10 cellular contexts compared by ENCODE assay signal in the genomic region with DNA sequence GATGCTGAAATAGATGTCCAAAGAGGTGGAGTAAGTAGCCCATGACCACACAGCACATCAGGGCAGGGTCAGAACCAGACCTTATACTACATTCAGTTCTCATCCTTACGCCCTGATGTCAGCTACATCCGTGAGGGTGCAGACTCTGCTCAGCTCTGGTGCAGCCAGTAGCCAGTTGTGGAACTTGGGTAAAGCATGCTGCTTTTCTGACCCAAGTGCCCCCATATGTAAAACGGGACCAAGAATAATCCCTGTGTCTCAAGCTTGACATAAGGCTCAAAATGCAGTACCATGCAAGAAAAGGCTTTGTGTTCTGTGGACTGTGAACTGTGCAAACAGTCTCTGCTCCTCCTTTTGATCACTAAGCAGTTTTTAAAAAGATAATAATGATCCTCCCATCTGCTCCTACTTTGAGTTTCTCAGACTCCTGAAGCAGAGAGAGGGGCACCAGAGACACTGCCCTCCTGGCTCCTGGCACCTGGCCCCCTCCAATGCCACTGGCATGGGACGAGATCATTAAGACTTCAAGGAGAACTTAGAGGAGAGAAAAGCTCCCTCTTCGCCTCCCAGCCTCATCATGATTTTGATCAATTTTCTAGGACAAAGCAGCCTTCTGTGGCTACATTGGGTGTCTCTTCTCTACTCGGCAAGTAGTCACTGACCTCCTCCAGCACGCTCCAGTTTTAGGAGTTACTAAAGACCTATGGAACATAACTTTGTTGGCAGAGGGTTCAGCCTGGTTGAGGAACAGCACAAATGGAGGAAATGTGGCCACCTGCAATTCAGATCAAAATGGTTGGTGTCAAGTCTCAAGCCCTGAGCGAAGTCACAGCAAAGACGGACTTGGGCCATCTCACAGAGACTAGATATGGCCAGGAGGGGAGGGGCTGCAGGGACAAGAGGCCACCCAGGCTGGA. TPM values are rescaled to one million over a fixed set of nuclear protein-coding genes. Genes with fewer than 3 reads are reported as not detected.
A peak's percentile ranks its signal among the peaks of the same experiment; 100 is the strongest.
DNase-seq lines count a peak whose midpoint lies in the region; ATAC-seq and TF ChIP-seq lines count a peak whose summit lies in the region.
"Had no signal": no experiment of that assay in that cellular context is flagged by ENCODE, and none has a peak within 500 bp of the region (broad histone marks: within the 10 kb centered on the region; RNA-seq: fewer than 3 reads in every experiment).

No MANE protein-coding gene starts in this region.

- WGBS in right cardiac atrium: 76% methylated on average over 9 of the region's 9 CpGs

- intact Hi-C loops in right cardiac atrium (cut with DNase I) (no loop called here), left ventricle myocardium superior (cut with micrococcal nuclease) (no loop called here), upper lobe of right lung (cut with DNase I) (no loop called here)

- H3K27ac ChIP-seq in right cardiac atrium (ENCODE audit: low read length): peak overlapping the region; percentile 30
- peak overlapping the region; percentile 72 for H3K27ac ChIP-seq in layer of hippocampus (ENCODE audit: low read depth, low read length)
- H3K27ac ChIP-seq in upper lobe of right lung: peak overlapping the region; percentile 77

- H3K9me3 ChIP-seq in right cardiac atrium (ENCODE audit: control insufficient read depth, low read length): no peaks in the 10 kb centered on the region
- H3K9me3 ChIP-seq in T-helper 17 cell (ENCODE audit: control insufficient read depth, low read length, poor library complexity, severe bottlenecking): no peaks in the 10 kb centered on the region
- H3K9me3 ChIP-seq in upper lobe of right lung: no peaks in the 10 kb centered on the region
- H3K9me3 ChIP-seq: pancreas had no signal

- peak overlapping the region; percentile 13 for H3K4me3 Mint-ChIP-seq in T-helper 17 cell

- H3K27me3 ChIP-seq in right cardiac atrium (ENCODE audit: control insufficient read depth, insufficient read depth): no peaks in the 10 kb centered on the region
- H3K27me3 ChIP-seq in layer of hippocampus (ENCODE audit: control insufficient read depth, insufficient read depth, low read length): peaks cover 2% of the 10 kb centered on the region
- no peaks in the 10 kb centered on the region for H3K27me3 ChIP-seq in upper lobe of right lung
- H3K27me3 ChIP-seq: pancreas had no signal

- H3K4me1 Mint-ChIP-seq in T-helper 17 cell: peaks cover 68% of the 10 kb centered on the region

- no peaks in the 10 kb centered on the region for H3K4me1 ChIP-seq in right cardiac atrium (ENCODE audit: control insufficient read depth, insufficient read depth, low read length)
- peaks cover 36% of the 10 kb centered on the region for H3K4me1 ChIP-seq in upper lobe of right lung
- H3K4me1 ChIP-seq: pancreas had no signal

- H3K36me3 Mint-ChIP-seq in T-helper 17 cell (ENCODE audit: low read depth): peaks cover 2% of the 10 kb centered on the region

- TF ChIP-seq CTCF in upper lobe of right lung (IDR thresholded peaks at IDR 0.05): no peak

- no peak for ATAC-seq in right cardiac atrium
- ATAC-seq in left ventricle myocardium superior: no peak
- no peak for ATAC-seq in T-helper 17 cell
- no peak for ATAC-seq in upper lobe of right lung
- ATAC-seq in HG02970 (IDR thresholded peaks at IDR 0.05; ENCODE audit: low FRiP score, unreplicated experiment): no peak
- no peak for ATAC-seq in HG02588 (IDR thresholded peaks at IDR 0.05; ENCODE audit: unreplicated experiment)
- ATAC-seq in GM21619 (IDR thresholded peaks at IDR 0.05; ENCODE audit: unreplicated experiment): no peak

- DNase-seq in right cardiac atrium: no peak
- no peak for DNase-seq in left ventricle myocardium superior
- DNase-seq in T-helper 17 cell: no peak
- no peak for DNase-seq in upper lobe of right lung

- no peaks in the 10 kb centered on the region for H3K27me3 Mint-ChIP-seq in T-helper 17 cell

- H3K27ac Mint-ChIP-seq in T-helper 17 cell: peak overlapping the region; percentile 95

- H3K4me3 ChIP-seq in right cardiac atrium (ENCODE audit: low read length): no peak overlapping the region
- no peak overlapping the region for H3K4me3 ChIP-seq in upper lobe of right lung
- H3K4me3 ChIP-seq: pancreas had no signal

- no peaks in the 10 kb centered on the region for H3K36me3 ChIP-seq in upper lobe of right lung
- H3K36me3 ChIP-seq: pancreas had no signal

RNA-seq across cellular contexts. Expression of gene IL10RA, which starts 23.9 kb away (rescaled TPM):
- total RNA-seq in right cardiac atrium: 10 to 100 TPM in 3 of 4 donors, 1 to 10 TPM in 1; 8.3 to 18.5 (median 11.6) TPM
- 3.1 TPM for polyA plus RNA-seq in right cardiac atrium
- total RNA-seq in left ventricle myocardium superior: 6.0 TPM
- 100 to 1,000 TPM; 262 to 274 TPM for total RNA-seq in T-helper 17 cell
- 33.8 TPM for total RNA-seq in upper lobe of right lung
- total RNA-seq: MCF 10A had no signal
